In the genomic region with DNA sequence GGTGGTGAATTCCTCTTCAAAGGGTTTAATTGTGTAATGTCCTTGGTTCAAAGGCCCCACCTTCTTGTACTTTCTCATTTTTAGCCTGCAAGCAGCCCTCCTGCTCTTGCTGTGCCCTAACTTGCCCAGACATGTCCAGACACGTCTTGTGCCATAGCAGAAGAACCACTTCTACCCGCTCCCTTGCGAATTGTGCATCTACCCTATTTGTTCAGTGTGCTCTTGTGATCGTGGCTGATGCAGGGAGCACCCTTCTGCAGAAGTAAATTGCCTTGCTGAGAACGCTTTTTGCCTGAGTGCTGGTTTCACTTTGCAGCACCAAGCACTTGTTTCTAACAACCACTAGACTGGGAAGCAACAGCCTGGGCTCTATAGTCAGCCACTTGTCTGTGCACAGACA, we compare ENCODE assay signal across 14 cellular contexts.
DNase-seq lines count a peak whose midpoint lies in the region; ATAC-seq, FAIRE-seq and TF ChIP-seq lines count a peak whose summit lies in the region.
"Had no signal": no experiment of that assay in that cellular context is flagged by ENCODE, and none has a peak within 500 bp of the region (broad histone marks: within the 10 kb centered on the region; RNA-seq: fewer than 3 reads in every experiment).

No MANE protein-coding gene starts in this region.

- 0 out of 2 replicates have a peak, but pooled peaks cover 6% of the 10 kb centered on the region for H3K79me2 ChIP-seq in GM23338 (replicated peaks; ENCODE audit: insufficient read depth)

- H3K27ac Mint-ChIP-seq in GM23338 (peak overlapping the region; percentile 59; the same call in 1 of the 2 replicates), HFFc6 (no peak overlapping the region)
- H3K27ac Mint-ChIP-seq: memory B cell; stimulated activated naive B cell treated with anti-CD40 and anti-IgM and Interleukin-4, amounts not matched to agents 10 μg/mL and 1 μg/mL and 100 μg/mL, for 72 hours had no signal

- DNase-seq in A549 (ENCODE audit: low read depth in 1 of 2, low spot score in 1 of 2) (peak in 1 of 2 experiments; percentile 72), GM23338 (ENCODE audit: low spot score) (peak; percentile 68), SKM-1 (lab: John Stamatoyannopoulos, UW; ENCODE audit: unreplicated experiment) (peak; percentile 92), erythroblast (lab: John Stamatoyannopoulos, UW) (peak; percentile 11 to 22), HFFc6 (no peak), COLO668 (lab: John Stamatoyannopoulos, UW; ENCODE audit: unreplicated experiment) (no peak)
- DNase-seq: BE2C; cortex of kidney; stimulated activated naive B cell treated with anti-CD40 and anti-IgM and Interleukin-4, amounts not matched to agents 10 μg/mL and 1 μg/mL and 100 μg/mL, for 72 hours had no signal

- no peaks in the 10 kb centered on the region for H4K20me1 ChIP-seq in GM23338 (replicated peaks; ENCODE audit: insufficient read depth)

- TF ChIP-seq CTCF in A549 (IDR thresholded peaks at IDR 0.05) (no peak), GM23338 (conservative IDR thresholded peaks at IDR 0.05; ENCODE audit: low read depth in 2 of 2) (no peak), HFFc6 (IDR thresholded peaks at IDR 0.05) (no peak)

- no peak for TF ChIP-seq POLR2A in A549 (IDR thresholded peaks at IDR 0.05; ENCODE audit: low read length)
- no peak for TF ChIP-seq POLR2A in erythroblast (IDR thresholded peaks at IDR 0.05; ENCODE audit: low read length)
- no peak for TF ChIP-seq POLR2A in GM18505 (IDR thresholded peaks at IDR 0.05; ENCODE audit: borderline replicate concordance, extremely low read depth, insufficient read depth, insufficient read length)

- H3K36me3 ChIP-seq in GM23338 (ENCODE audit: insufficient read depth): peaks cover 16% of the 10 kb centered on the region; the same call in 1 of the 2 replicates
- H3K36me3 ChIP-seq: BE2C had no signal

- no peaks in the 10 kb centered on the region for H3F3A ChIP-seq in GM23338 (replicated peaks; ENCODE audit: low read depth)

- H2AFZ ChIP-seq in GM23338: no peak overlapping the region

- H3K36me3 Mint-ChIP-seq in GM23338 (ENCODE audit: low read depth) (peaks cover 36% of the 10 kb centered on the region), HFFc6 (ENCODE audit: low read depth) (peaks cover 35% of the 10 kb centered on the region)

- H3K27me3 Mint-ChIP-seq in GM23338 (ENCODE audit: insufficient read depth, low read depth, poor library complexity): no peaks in the 10 kb centered on the region
- H3K27me3 Mint-ChIP-seq in HFFc6 (ENCODE audit: insufficient read depth): no peaks in the 10 kb centered on the region; the same call in 1 of the 2 replicates
- H3K27me3 Mint-ChIP-seq: memory B cell; stimulated activated naive B cell treated with anti-CD40 and anti-IgM and Interleukin-4, amounts not matched to agents 10 μg/mL and 1 μg/mL and 100 μg/mL, for 72 hours had no signal

- H3K4me3 ChIP-seq in A549 (no peak overlapping the region), GM23338 (no peak overlapping the region)
- H3K4me3 ChIP-seq: SK-N-MC had no signal

- no peak for FAIRE-seq in A549 (lab: Jason Lieb, UNC)

- CTCF ChIA-PET in A549 (lab: Yijun Ruan, JAX): interaction anchor here (0.6 kb wide), 1 partner anchor 914 kb away, joined by 3 read pairs; no protein-coding TSS in a partner anchor

- no peak for TF ChIP-seq RAD21 in A549 (conservative IDR thresholded peaks at IDR 0.05 in 1 of 2, IDR thresholded peaks at IDR 0.05 in 1 of 2)

- TF ChIP-seq EP300 in A549 (IDR thresholded peaks at IDR 0.05): no peak

- H3K9me3 Mint-ChIP-seq in GM23338 (peaks cover 31% of the 10 kb centered on the region), HFFc6 (peaks cover 22% of the 10 kb centered on the region)

- 95% methylated on average over 5 of the region's 5 CpGs for WGBS in A549 (ENCODE audit: missing lambda C conversion rate)

- H3K27me3 ChIP-seq in GM23338 (ENCODE audit: insufficient read depth): no peaks in the 10 kb centered on the region
- H3K27me3 ChIP-seq: BE2C had no signal

- no peaks in the 10 kb centered on the region for H3K9me2 ChIP-seq in GM23338 (ENCODE audit: insufficient read depth)

- ATAC-seq in A549 (no peak), GM23338 (no peak), GM18505 (IDR thresholded peaks at IDR 0.05; ENCODE audit: unreplicated experiment) (no peak), HG03159 (IDR thresholded peaks at IDR 0.05; ENCODE audit: unreplicated experiment) (no peak)
- ATAC-seq: stimulated activated naive B cell treated with anti-CD40 and anti-IgM and Interleukin-4, amounts not matched to agents 10 μg/mL and 1 μg/mL and 100 μg/mL, for 72 hours had no signal

- H3K4me1 ChIP-seq in A549 (no peaks in the 10 kb centered on the region), GM23338 (ENCODE audit: insufficient read depth) (no peaks in the 10 kb centered on the region)
- H3K4me1 ChIP-seq: BE2C had no signal

- no peak overlapping the region for H3K4me3 Mint-ChIP-seq in GM23338
- no peak overlapping the region for H3K4me3 Mint-ChIP-seq in HFFc6
- H3K4me3 Mint-ChIP-seq: memory B cell; stimulated activated naive B cell treated with anti-CD40 and anti-IgM and Interleukin-4, amounts not matched to agents 10 μg/mL and 1 μg/mL and 100 μg/mL, for 72 hours had no signal

- H3K4me1 Mint-ChIP-seq in GM23338: peaks cover 3% of the 10 kb centered on the region; the same call in 1 of the 3 replicates
- peaks cover 6% of the 10 kb centered on the region for H3K4me1 Mint-ChIP-seq in HFFc6 (ENCODE audit: low read depth)

- POLR2A ChIA-PET in A549 (lab: Yijun Ruan, JAX): no interaction called here

- H3K27ac ChIP-seq in A549: peak overlapping the region in 1 of 2 experiments; percentile 50; a peak in 2 of 6 replicates
- H3K27ac ChIP-seq in GM23338 (ENCODE audit: low read depth): no peak overlapping the region
- H3K27ac ChIP-seq: KMS-11, SK-N-MC had no signal

- H3K9me3 ChIP-seq in A549: peaks cover 23% of the 10 kb centered on the region
- H3K9me3 ChIP-seq: BE2C had no signal

- H3K4me2 ChIP-seq in A549: no peak overlapping the region
- H3K4me2 ChIP-seq in GM23338: no peak overlapping the region
- H3K4me2 ChIP-seq: KMS-11 had no signal

TF ChIP-seq in A549, 52 proteins besides CTCF, POLR2A, EP300 and RAD21:
- TF ChIP-seq HOXA7 (CRISPR knock-in tag; IDR thresholded peaks at IDR 0.05): no peak
- TF ChIP-seq TP53 (CRISPR knock-in tag; IDR thresholded peaks at IDR 0.05): 0 out of 2 replicates have a peak, but pooled peaks have one; percentile 63

TF ChIP-seq in GM23338, 12 proteins besides CTCF, POLR2A, EP300 and RAD21 (continues in another document):
- TF ChIP-seq EZH2 (IDR thresholded peaks at IDR 0.05; ENCODE audit: low read depth, unreplicated experiment) (no peak), EZH2phosphoT487 (IDR thresholded peaks at IDR 0.05; ENCODE audit: unreplicated experiment) (no peak), ZNF114 (CRISPR knock-in tag; IDR thresholded peaks at IDR 0.05) (no peak), JUNB (IDR thresholded peaks at IDR 0.05; ENCODE audit: unreplicated experiment) (no peak), ZNF331 (CRISPR knock-in tag; IDR thresholded peaks at IDR 0.05; ENCODE audit: low read depth) (no peak), CREB1 (CRISPR knock-in tag; IDR thresholded peaks at IDR 0.05; ENCODE audit: low read depth) (no peak), POLR2AphosphoS5 (IDR thresholded peaks at IDR 0.05; ENCODE audit: low read depth) (no peak), NANOG (IDR thresholded peaks at IDR 0.05; ENCODE audit: borderline replicate concordance) (no peak), STAT1 (IDR thresholded peaks at IDR 0.05; ENCODE audit: unreplicated experiment) (no peak)
- TF ChIP-seq, protein P1, sequence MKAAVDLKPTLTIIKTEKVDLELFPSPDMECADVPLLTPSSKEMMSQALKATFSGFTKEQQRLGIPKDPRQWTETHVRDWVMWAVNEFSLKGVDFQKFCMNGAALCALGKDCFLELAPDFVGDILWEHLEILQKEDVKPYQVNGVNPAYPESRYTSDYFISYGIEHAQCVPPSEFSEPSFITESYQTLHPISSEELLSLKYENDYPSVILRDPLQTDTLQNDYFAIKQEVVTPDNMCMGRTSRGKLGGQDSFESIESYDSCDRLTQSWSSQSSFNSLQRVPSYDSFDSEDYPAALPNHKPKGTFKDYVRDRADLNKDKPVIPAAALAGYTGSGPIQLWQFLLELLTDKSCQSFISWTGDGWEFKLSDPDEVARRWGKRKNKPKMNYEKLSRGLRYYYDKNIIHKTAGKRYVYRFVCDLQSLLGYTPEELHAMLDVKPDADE (IDR thresholded peaks at IDR 0.05): no peak
- TF ChIP-seq, protein P2, sequence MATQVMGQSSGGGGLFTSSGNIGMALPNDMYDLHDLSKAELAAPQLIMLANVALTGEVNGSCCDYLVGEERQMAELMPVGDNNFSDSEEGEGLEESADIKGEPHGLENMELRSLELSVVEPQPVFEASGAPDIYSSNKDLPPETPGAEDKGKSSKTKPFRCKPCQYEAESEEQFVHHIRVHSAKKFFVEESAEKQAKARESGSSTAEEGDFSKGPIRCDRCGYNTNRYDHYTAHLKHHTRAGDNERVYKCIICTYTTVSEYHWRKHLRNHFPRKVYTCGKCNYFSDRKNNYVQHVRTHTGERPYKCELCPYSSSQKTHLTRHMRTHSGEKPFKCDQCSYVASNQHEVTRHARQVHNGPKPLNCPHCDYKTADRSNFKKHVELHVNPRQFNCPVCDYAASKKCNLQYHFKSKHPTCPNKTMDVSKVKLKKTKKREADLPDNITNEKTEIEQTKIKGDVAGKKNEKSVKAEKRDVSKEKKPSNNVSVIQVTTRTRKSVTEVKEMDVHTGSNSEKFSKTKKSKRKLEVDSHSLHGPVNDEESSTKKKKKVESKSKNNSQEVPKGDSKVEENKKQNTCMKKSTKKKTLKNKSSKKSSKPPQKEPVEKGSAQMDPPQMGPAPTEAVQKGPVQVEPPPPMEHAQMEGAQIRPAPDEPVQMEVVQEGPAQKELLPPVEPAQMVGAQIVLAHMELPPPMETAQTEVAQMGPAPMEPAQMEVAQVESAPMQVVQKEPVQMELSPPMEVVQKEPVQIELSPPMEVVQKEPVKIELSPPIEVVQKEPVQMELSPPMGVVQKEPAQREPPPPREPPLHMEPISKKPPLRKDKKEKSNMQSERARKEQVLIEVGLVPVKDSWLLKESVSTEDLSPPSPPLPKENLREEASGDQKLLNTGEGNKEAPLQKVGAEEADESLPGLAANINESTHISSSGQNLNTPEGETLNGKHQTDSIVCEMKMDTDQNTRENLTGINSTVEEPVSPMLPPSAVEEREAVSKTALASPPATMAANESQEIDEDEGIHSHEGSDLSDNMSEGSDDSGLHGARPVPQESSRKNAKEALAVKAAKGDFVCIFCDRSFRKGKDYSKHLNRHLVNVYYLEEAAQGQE (IDR thresholded peaks at IDR 0.05; ENCODE audit: unreplicated experiment): no peak

Comparison
In these comparisons a context has a peak if more than half of its experiments do, and no peak if none do; other contexts are left out.
1. DNase-seq: peak in GM23338 (single experiment), SKM-1 (single experiment) and erythroblast (2 of 2); none in HFFc6 (single experiment) and COLO668 (single experiment).